In the genomic region with DNA sequence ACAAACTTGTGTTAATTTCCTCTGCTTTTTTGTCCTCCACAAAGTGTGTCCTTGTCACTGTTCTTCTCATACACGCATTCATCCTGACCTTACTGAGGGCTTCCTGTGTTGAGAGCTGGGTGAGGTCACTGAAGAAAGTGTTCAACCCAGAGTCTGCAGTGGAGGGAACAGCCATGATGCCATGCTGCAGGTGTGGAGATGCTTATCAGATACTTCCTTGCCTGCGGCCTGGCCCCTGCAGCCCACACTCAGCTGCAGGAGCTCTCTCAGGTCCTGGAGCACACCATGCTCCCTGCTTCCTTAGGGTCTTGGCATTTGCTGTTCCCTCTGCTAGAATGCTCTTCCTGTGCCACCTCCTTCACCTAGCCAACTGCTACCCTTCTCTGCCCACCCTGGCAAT, we compare ENCODE assay signal across 8 cellular contexts.
A peak's percentile ranks its signal among the peaks of the same experiment; 100 is the strongest.
DNase-seq lines count a peak whose midpoint lies in the region; ATAC-seq, FAIRE-seq and TF ChIP-seq lines count a peak whose summit lies in the region.

No MANE protein-coding gene starts in this region.

- CTCF ChIA-PET in endothelial cell of umbilical vein (lab: Charles Lee) (interaction anchor here (0.7 to 1.4 kb wide), 3 partner anchors 10 to 116 kb away, joined by 3 to 4 read pairs (median 3); partner anchors contain the start of gene SPRY4), RWPE1 (lab: Yijun Ruan, JAX) (interaction anchor here (0.6 kb wide), 1 partner anchor 546 kb away, joined by 5 read pairs; no protein-coding TSS in a partner anchor)

- no peaks in the 10 kb centered on the region for H3K9me3 ChIP-seq in heart right ventricle
- H3K9me3 ChIP-seq in endothelial cell of umbilical vein (replicated peaks; ENCODE audit: control insufficient read depth, insufficient read depth, low read length): no peaks in the 10 kb centered on the region
- no peaks in the 10 kb centered on the region for H3K9me3 ChIP-seq in transverse colon
- H3K9me3 ChIP-seq in aorta (ENCODE audit: control insufficient read depth, low read length): no peaks in the 10 kb centered on the region

- no peaks in the 10 kb centered on the region for H4K20me1 ChIP-seq in endothelial cell of umbilical vein (replicated peaks; ENCODE audit: control insufficient read depth, extremely low read depth, insufficient read depth, low read length)

- no peak for TF ChIP-seq POLR2A in endothelial cell of umbilical vein (IDR thresholded peaks at IDR 0.05; ENCODE audit: low read depth, low read length)
- no peak for TF ChIP-seq POLR2A in transverse colon (IDR thresholded peaks at IDR 0.05)

- H3K27ac ChIP-seq in heart right ventricle (peak overlapping the region in 3 of 10 donors; percentile 44 to 70 (median 59)), endothelial cell of umbilical vein (ENCODE audit: insufficient read depth, low read depth, low read length) (no peak overlapping the region), transverse colon (peak overlapping the region in 1 of 4 donors; percentile 19), aorta (ENCODE audit: low read depth in 1 of 2, low read length in 2 of 2) (no peak overlapping the region), RWPE1 (no peak overlapping the region)

- no peaks in the 10 kb centered on the region for H3K36me3 ChIP-seq in heart right ventricle
- no peaks in the 10 kb centered on the region for H3K36me3 ChIP-seq in endothelial cell of umbilical vein (ENCODE audit: control insufficient read depth in 2 of 2, extremely low read depth in 1 of 2, insufficient read depth in 2 of 2, low read length in 2 of 2)
- H3K36me3 ChIP-seq in transverse colon: no peaks in the 10 kb centered on the region
- no peaks in the 10 kb centered on the region for H3K36me3 ChIP-seq in aorta (ENCODE audit: control insufficient read depth in 1 of 2, insufficient read depth in 2 of 2, low read length in 1 of 2)

- H2AFZ ChIP-seq in endothelial cell of umbilical vein (ENCODE audit: low read depth, low read length): no peak overlapping the region

- H3K79me2 ChIP-seq in endothelial cell of umbilical vein (ENCODE audit: control insufficient read depth, insufficient read depth, low read length): no peaks in the 10 kb centered on the region

- TF ChIP-seq EP300 in transverse colon (IDR thresholded peaks at IDR 0.05; ENCODE audit: low read depth): no peak

- no peak for FAIRE-seq in endothelial cell of umbilical vein (lab: Jason Lieb, UNC)

- no peak overlapping the region for H3K9ac ChIP-seq in endothelial cell of umbilical vein (replicated peaks; ENCODE audit: extremely low read depth, insufficient read depth, low read length)

- no peaks in the 10 kb centered on the region for H3K9me1 ChIP-seq in endothelial cell of umbilical vein (replicated peaks; ENCODE audit: control insufficient read depth, extremely low read depth, insufficient read depth, low read length)

- TF ChIP-seq CTCF in heart right ventricle (IDR thresholded peaks at IDR 0.05) (no peak), endothelial cell of umbilical vein (IDR thresholded peaks at IDR 0.05; ENCODE audit: extremely low read depth in 1 of 2, insufficient read depth in 1 of 2, low read depth in 1 of 2, low read length in 2 of 2) (no peak), transverse colon (IDR thresholded peaks at IDR 0.05) (no peak), RWPE1 (conservative IDR thresholded peaks at IDR 0.05; ENCODE audit: low read depth) (no peak)

- in situ Hi-C loops in transverse colon (cut with MboI; ENCODE audit: low pct_ligation_motif_present in 1 of 4, low pct_unique_long_range_greater_than_20kb in 1 of 4, low sequenced_read_pairs in 3 of 4): no loop called here

- DNase-seq in heart right ventricle: no peak
- DNase-seq in Right ventricle myocardium inferior (ENCODE audit: missing footprints): no peak
- DNase-seq in T-helper 22 cell (ENCODE audit: low read depth): peak; percentile 63
- no peak for DNase-seq in endothelial cell of umbilical vein (ENCODE audit: low read depth, low spot score)
- peak; percentile 25 for DNase-seq in transverse colon
- DNase-seq in aorta: no peak
- DNase-seq in putamen (ENCODE audit: low spot score): no peak
- no peak for DNase-seq in RWPE1 (ENCODE audit: low spot score)

- H3K4me1 ChIP-seq in heart right ventricle (peaks cover 5 to 59% (median 26%) of the 10 kb centered on the region in 9 donors), endothelial cell of umbilical vein (ENCODE audit: control insufficient read depth, extremely low read depth, insufficient read depth, low read length) (peaks cover 26% of the 10 kb centered on the region), transverse colon (peaks cover 0 to 24% (median 4%) of the 10 kb centered on the region in 4 donors), aorta (ENCODE audit: control insufficient read depth in 1 of 2, insufficient read depth in 2 of 2, low read length in 2 of 2) (no peaks in the 10 kb centered on the region)

- dilution Hi-C loops in endothelial cell of umbilical vein (cut with MboI; ENCODE audit: extremely low pct_ligation_motif_present, low sequenced_read_pairs): no loop called here

- intact Hi-C loops in heart right ventricle (cut with DNase I): loop anchor here in 3 of 10 donors (5.0 to 10.0 kb wide), 3 partner anchors 109 to 278 kb away; no protein-coding TSS in a partner anchor
- intact Hi-C loops in Right ventricle myocardium inferior (cut with DNase I): loop anchor here (5.0 kb wide), 1 partner anchor 106 kb away; the partner anchor contains the start of gene SPRY4
- intact Hi-C loops in endothelial cell of umbilical vein (cut with micrococcal nuclease): no loop called here
- intact Hi-C loops in transverse colon (cut with DNase I; ENCODE audit: low total_unique reads): no loop called here
- intact Hi-C loops in aorta (cut with DNase I): no loop called here

- peaks cover 0 to 13% (median 0%) of the 10 kb centered on the region in 7 donors for H3K27me3 ChIP-seq in heart right ventricle
- H3K27me3 ChIP-seq in endothelial cell of umbilical vein (ENCODE audit: control insufficient read depth in 2 of 2, insufficient read depth in 2 of 2, low read length in 2 of 2): no peaks in the 10 kb centered on the region
- H3K27me3 ChIP-seq in transverse colon: no peaks in the 10 kb centered on the region
- no peaks in the 10 kb centered on the region for H3K27me3 ChIP-seq in aorta (ENCODE audit: control insufficient read depth in 1 of 2, insufficient read depth in 2 of 2, low read length in 1 of 2)

- no TSS peak for BruUV-seq in endothelial cell of umbilical vein (replicated peaks; lab: Mats Ljungman, UMichigan)

- POLR2A ChIA-PET in endothelial cell of umbilical vein (lab: Charles Lee): interaction anchor here (0.6 kb wide), 1 partner anchor 312 kb away, joined by 4 read pairs; no protein-coding TSS in a partner anchor
- POLR2A ChIA-PET in RWPE1 (lab: Yijun Ruan, JAX; ENCODE audit: low non-redundant PET): no interaction called here

- H3K4me3 ChIP-seq in heart right ventricle: no peak overlapping the region
- no peak overlapping the region for H3K4me3 ChIP-seq in endothelial cell of umbilical vein (replicated peaks in 1 of 3; ENCODE audit: insufficient read depth in 1 of 3, low read depth in 1 of 3, low read length in 3 of 3)
- H3K4me3 ChIP-seq in transverse colon: no peak overlapping the region
- no peak overlapping the region for H3K4me3 ChIP-seq in aorta (ENCODE audit: low read length in 2 of 2)

- WGBS in heart right ventricle, 2 donors: 34 to 47% methylated on average over 2 of the region's 2 CpGs
- whole genome bisulfite sequencing in transverse colon (ENCODE audit: low coverage in 1 of 2), 2 donors: 35% methylated on average over 2 of the region's 2 CpGs; no CpG with 5 or more reads in 1 of the 2 donors
- WGBS in aorta, 2 donors: 81 to 85% methylated on average over 2 of the region's 2 CpGs

- ATAC-seq in heart right ventricle: peak in 5 of 8 donors; percentile 16 to 31 (median 27)
- ATAC-seq in Right ventricle myocardium inferior: no peak
- no peak for ATAC-seq in aorta (ENCODE audit: low FRiP score)

- H3K4me2 ChIP-seq in endothelial cell of umbilical vein (ENCODE audit: insufficient read depth, low read length): no peak overlapping the region

TF ChIP-seq in endothelial cell of umbilical vein, 7 proteins besides CTCF, POLR2A, EP300 and RAD21:
- TF ChIP-seq, protein P1, sequence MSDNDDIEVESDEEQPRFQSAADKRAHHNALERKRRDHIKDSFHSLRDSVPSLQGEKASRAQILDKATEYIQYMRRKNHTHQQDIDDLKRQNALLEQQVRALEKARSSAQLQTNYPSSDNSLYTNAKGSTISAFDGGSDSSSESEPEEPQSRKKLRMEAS (IDR thresholded peaks at IDR 0.05; ENCODE audit: insufficient read depth, insufficient read length): no peak
- TF ChIP-seq GATA2 (IDR thresholded peaks at IDR 0.05; ENCODE audit: insufficient read depth, insufficient read length, low read depth, low read length) (peak; percentile 87), FOS (IDR thresholded peaks at IDR 0.05; ENCODE audit: borderline replicate concordance, insufficient read depth, low read length) (no peak), EZH2 (IDR thresholded peaks at IDR 0.05; ENCODE audit: borderline replicate concordance, low read depth, low read length, severe bottlenecking) (no peak), JUN (IDR thresholded peaks at IDR 0.05; ENCODE audit: borderline replicate concordance, insufficient read depth, insufficient read length, low read depth) (no peak), POLR2AphosphoS5 (IDR thresholded peaks at IDR 0.05; ENCODE audit: insufficient read depth, low read depth, low read length) (no peak), MYC (IDR thresholded peaks at IDR 0.05; ENCODE audit: low read depth, low read length) (no peak)

Comparison
In these comparisons a context has a peak if more than half of its experiments do, and no peak if none do; other contexts are left out.
1. ATAC-seq: peak in heart right ventricle (5 of 8); none in Right ventricle myocardium inferior (single experiment) and aorta (single experiment).
2. DNase-seq: peak in T-helper 22 cell (single experiment) and transverse colon (single experiment); none in heart right ventricle (0 of 2), Right ventricle myocardium inferior (single experiment), endothelial cell of umbilical vein (single experiment), aorta (0 of 2), putamen (single experiment) and RWPE1 (single experiment).